15 cellular contexts compared by ENCODE assay signal in genomic region chr20:40254023-40254772, GRCh38.
"Had no signal": no experiment of that assay in that cellular context is flagged by ENCODE, and none has a peak within 500 bp of the region (broad histone marks: within the 10 kb centered on the region; RNA-seq: fewer than 3 reads in every experiment).

No MANE protein-coding gene starts in this region.

- H3K27ac ChIP-seq: body of pancreas, tibial artery, vagina had no signal

- DNase-seq: activated CD4-positive, alpha-beta T cell treated with anti-CD3 and anti-CD28 coated beads, Interleukin-2, amount 50 U/mL, for 4 hours; activated CD8-positive, alpha-beta memory T cell treated with anti-CD3 and anti-CD28 coated beads, Interleukin-2, amount 10 ng/mL, durations not matched to agents 7 days and 5 days; activated naive CD8-positive, alpha-beta T cell treated with anti-CD3 and anti-CD28 coated beads for 36 hours; caudate nucleus; endodermal cell; immature natural killer cell; midbrain; nephron progenitor cell; nucleus accumbens; stimulated activated CD4-positive, alpha-beta T cell treated with anti-CD3 and anti-CD28 coated beads, Interleukin-2, amount 100 ng/mL, for 24 hours; stimulated activated naive CD8-positive, alpha-beta T cell treated with anti-CD3 and anti-CD28 coated beads, Interleukin-15, Interleukin-2, amounts not matched to agents 100 U/mL and 50 U/mL, for 24 hours; substantia nigra; tibial artery had no signal

- ATAC-seq: activated CD8-positive, alpha-beta memory T cell treated with anti-CD3 and anti-CD28 coated beads, Interleukin-2, amount 10 ng/mL, durations not matched to agents 7 days and 5 days; body of pancreas; stimulated activated naive CD8-positive, alpha-beta T cell treated with anti-CD3 and anti-CD28 coated beads, Interleukin-15, Interleukin-2, amounts not matched to agents 100 U/mL and 50 U/mL, for 24 hours had no signal

- H3K9me3 ChIP-seq: tibial artery, vagina had no signal

- H3K36me3 ChIP-seq: tibial artery, vagina had no signal

- H3K4me3 ChIP-seq: body of pancreas, tibial artery, vagina had no signal
